Comparison of ENCODE assay signal across 10 cellular contexts in genomic region chr7:103343332-103343731, GRCh38. TPM values are rescaled to one million over a fixed set of nuclear protein-coding genes. Genes with fewer than 3 reads are reported as not detected.
DNase-seq lines count a peak whose midpoint lies in the region; ATAC-seq, FAIRE-seq and TF ChIP-seq lines count a peak whose summit lies in the region.
"Had no signal": no experiment of that assay in that cellular context is flagged by ENCODE, and none has a peak within 500 bp of the region (broad histone marks: within the 10 kb centered on the region; RNA-seq: fewer than 3 reads in every experiment).

No MANE protein-coding gene starts in this region.

- POLR2A ChIA-PET in PC-3 (lab: Charles Lee; ENCODE audit: unreplicated experiment) = no interaction called here

- H3K4me2 ChIP-seq in DND-41 (ENCODE audit: insufficient read depth, low read length) (peak overlapping the region; percentile 89), PC-3 (ENCODE audit: low read length) (peak overlapping the region; percentile 88)

- H3K79me2 ChIP-seq in DND-41 (ENCODE audit: insufficient read depth, low read length) (peaks cover 85% of the 10 kb centered on the region), PC-3 (ENCODE audit: low read length) (peaks cover 81% of the 10 kb centered on the region)

- H3K9me2 ChIP-seq in PC-3 (replicated peaks; ENCODE audit: low read length) = no peaks in the 10 kb centered on the region

- intact Hi-C loops in PC-3 (cut with micrococcal nuclease) (loop anchor here (10.0 kb wide), 1 partner anchor 199 kb away; the partner anchor contains the start of gene NAPEPLD), pancreas (cut with DNase I) (no loop called here)

- H4K20me1 ChIP-seq in DND-41 (ENCODE audit: insufficient read depth, low read length) = peaks cover 7% of the 10 kb centered on the region; the same call in 1 of the 2 replicates
- peaks cover 13% of the 10 kb centered on the region; the same call in 1 of the 2 replicates for H4K20me1 ChIP-seq in PC-3 (ENCODE audit: low read length)

- peak overlapping the region; percentile 45 to 86 for H3K4me3 ChIP-seq in DND-41 (ENCODE audit: low read depth in 1 of 2, low read length in 2 of 2)
- peak overlapping the region; percentile 88 for H3K4me3 ChIP-seq in PC-3 (ENCODE audit: low read length)
- peak overlapping the region; percentile 97 for H3K4me3 ChIP-seq in epithelial cell of esophagus (ENCODE audit: low read length)
- peak overlapping the region in 3 of 4 donors; percentile 84 to 96 (median 86) for H3K4me3 ChIP-seq in pancreas

- no peak for FAIRE-seq in pancreas (lab: Jason Lieb, UNC)
- FAIRE-seq: colon had no signal

- peaks cover 37% of the 10 kb centered on the region for H3K36me3 ChIP-seq in DND-41 (ENCODE audit: insufficient read depth, low read length)
- H3K36me3 ChIP-seq in PC-3 (ENCODE audit: low read depth, low read length) = peaks cover 21% of the 10 kb centered on the region; the same call in 1 of the 2 replicates
- peaks cover 0 to 13% (median 0%) of the 10 kb centered on the region in 3 donors for H3K36me3 ChIP-seq in pancreas

- H3K27ac ChIP-seq in DND-41 (ENCODE audit: low read length) (peak overlapping the region; percentile 83), PC-3 (ENCODE audit: low read length) (no peak overlapping the region; the same call in 1 of the 2 replicates), pancreas (no peak overlapping the region)

- no peaks in the 10 kb centered on the region for H3F3A ChIP-seq in PC-3 (ENCODE audit: low read length, unreplicated experiment)

- H3K27me3 ChIP-seq in DND-41 (ENCODE audit: insufficient read depth, low read length, poor library complexity) (no peaks in the 10 kb centered on the region), PC-3 (ENCODE audit: low read length) (no peaks in the 10 kb centered on the region), pancreas (no peaks in the 10 kb centered on the region)

- no peak for TF ChIP-seq CTCF in DND-41 (IDR thresholded peaks at IDR 0.05; ENCODE audit: borderline replicate concordance, extremely low read depth, low read length, poor library complexity, severe bottlenecking)
- no peak for TF ChIP-seq CTCF in PC-3 (conservative IDR thresholded peaks at IDR 0.05; ENCODE audit: low read depth, low read length)
- TF ChIP-seq CTCF in epithelial cell of esophagus (IDR thresholded peaks at IDR 0.05; ENCODE audit: insufficient read depth, low read depth, low read length, missing control alignments) = no peak
- TF ChIP-seq CTCF in pancreas (IDR thresholded peaks at IDR 0.05) = no peak

- H3K4me1 ChIP-seq in DND-41 (ENCODE audit: insufficient read depth, low read length) = peaks cover 50% of the 10 kb centered on the region
- H3K4me1 ChIP-seq in PC-3 (ENCODE audit: insufficient read depth, low read length) = peaks cover 12% of the 10 kb centered on the region
- H3K4me1 ChIP-seq in pancreas = peaks cover 0 to 31% (median 16%) of the 10 kb centered on the region in 3 donors

- CTCF ChIA-PET in PC-3 (lab: Charles Lee) = no interaction called here

- H3K9ac ChIP-seq in DND-41 (ENCODE audit: low read depth, low read length) = peak overlapping the region; percentile 73
- peak overlapping the region; percentile 97 for H3K9ac ChIP-seq in PC-3 (ENCODE audit: low read length)

- H3K9me3 ChIP-seq in DND-41 (ENCODE audit: insufficient read depth, low read length, severe bottlenecking) (no peaks in the 10 kb centered on the region), PC-3 (ENCODE audit: low read length) (no peaks in the 10 kb centered on the region), pancreas (no peaks in the 10 kb centered on the region)

- ATAC-seq in DND-41 (ENCODE audit: insufficient read depth, low read depth) = no peak
- no peak for ATAC-seq in PC-3
- no peak for ATAC-seq in pancreas

- H2AFZ ChIP-seq in DND-41 (ENCODE audit: low read depth, low read length) (peak overlapping the region; percentile 94; the same call in 1 of the 2 replicates), PC-3 (ENCODE audit: low read length) (no peak overlapping the region)

- BruUV-seq in PC-3 (replicated peaks; lab: Mats Ljungman, UMichigan) = no TSS peak

- no peak for DNase-seq in DND-41
- peak; percentile 17 for DNase-seq in PC-3
- DNase-seq in epithelial cell of esophagus (ENCODE audit: low read depth) = peak; percentile 2
- no peak for DNase-seq in pancreas
- no peak for DNase-seq in cerebellum (ENCODE audit: low spot score)
- DNase-seq in NCI-H146 treated with DMSO at 0.1 percent for 48 hours (lab: John Stamatoyannopoulos, UW; ENCODE audit: unreplicated experiment) = no peak
- no peak for DNase-seq in C1 segment of cervical spinal cord (lab: John Stamatoyannopoulos, UW)
- no peak for DNase-seq in NCI-H510A (lab: John Stamatoyannopoulos, UW)
- DNase-seq: NCI-H1694 had no signal

RNA-seq across cellular contexts. Expression of gene DNAJC2, which starts 1.2 kb away (rescaled TPM):
- total RNA-seq in PC-3 (2014; rRNA removed) (21.7 and 30.6 TPM in 2 replicates), pancreas (10 to 100 TPM in 4 of 6 donors, 1 to 10 TPM in 2; 8.1 to 12.8 (median 10.9) TPM), cerebellum (15.8 TPM)
- polyA plus RNA-seq in pancreas = 10 to 100 TPM; 16.1 to 24.4 TPM

RNA-seq across cellular contexts. Expression of gene PSMC2, which starts 4.1 kb away (rescaled TPM):
- 190 and 237 TPM in 2 replicates for total RNA-seq in PC-3 (2014; rRNA removed)
- 10 to 100 TPM; 17.7 to 45.8 (median 35.7) TPM for total RNA-seq in pancreas
- polyA plus RNA-seq in pancreas = 10 to 100 TPM; 31.3 to 58.8 TPM
- 45.9 TPM for total RNA-seq in cerebellum

RNA-seq across cellular contexts. Expression of gene PMPCB, which starts 46.1 kb away (rescaled TPM):
- 49.6 and 64.4 TPM in 2 replicates for total RNA-seq in PC-3 (2014; rRNA removed)
- 10 to 100 TPM; 27.8 to 40.1 (median 30.9) TPM for total RNA-seq in pancreas
- 10 to 100 TPM; 20.8 to 44.7 TPM for polyA plus RNA-seq in pancreas
- 56.3 TPM for total RNA-seq in cerebellum

Comparison
In these comparisons a context has a peak if more than half of its experiments do, and no peak if none do; other contexts are left out.
1. DNase-seq: peak in PC-3 (single experiment) and epithelial cell of esophagus (single experiment); none in DND-41 (single experiment), pancreas (0 of 6), cerebellum (single experiment), NCI-H146 treated with DMSO at 0.1 percent for 48 hours (single experiment), C1 segment of cervical spinal cord (0 of 14) and NCI-H510A (single experiment).
2. Peak in every context shown above with its lines, with median percentiles within 50 percentile points of each other: H3K4me3 ChIP-seq.